Comparison of ENCODE assay signal across 13 cellular contexts in the genomic region with DNA sequence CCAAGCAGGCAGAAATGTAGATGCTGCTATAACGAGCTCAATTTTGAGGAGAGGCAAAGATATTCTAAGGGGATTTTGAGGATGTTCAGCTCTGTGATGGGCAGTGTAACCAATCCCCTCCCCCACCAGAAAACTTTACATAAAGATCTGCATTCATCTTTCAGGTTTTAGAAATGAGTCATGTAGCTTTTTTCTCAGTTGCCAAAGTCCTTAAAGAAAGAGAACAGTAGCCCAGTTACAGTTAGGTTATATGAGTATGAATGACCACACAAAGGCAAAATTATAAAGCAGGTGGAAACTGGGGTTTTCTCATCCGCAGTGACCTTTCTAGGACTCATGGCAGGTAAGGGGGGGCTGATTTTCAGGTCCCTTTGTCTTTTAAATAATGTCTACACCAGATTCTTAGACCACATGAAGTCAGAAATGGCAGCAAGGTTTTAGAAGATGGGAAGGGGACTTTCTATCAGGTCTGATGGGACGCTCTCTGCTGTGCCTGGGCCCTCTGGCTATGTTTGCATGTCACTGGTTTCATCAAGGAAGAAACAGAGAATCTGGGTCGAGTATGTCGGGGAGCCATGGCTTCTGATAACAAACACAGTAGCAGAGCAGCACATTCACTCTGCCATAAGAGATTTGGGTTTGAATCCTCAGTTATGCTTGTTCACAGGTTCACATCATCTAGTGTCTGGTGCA.
A peak's percentile ranks its signal among the peaks of the same experiment; 100 is the strongest.
DNase-seq lines count a peak whose midpoint lies in the region; ATAC-seq and TF ChIP-seq lines count a peak whose summit lies in the region.
"Had no signal": no experiment of that assay in that cellular context is flagged by ENCODE, and none has a peak within 500 bp of the region (broad histone marks: within the 10 kb centered on the region; RNA-seq: fewer than 3 reads in every experiment).

No MANE protein-coding gene starts in this region.

- peaks cover 6% of the 10 kb centered on the region for H3K4me1 Mint-ChIP-seq in MCF 10A (ENCODE audit: insufficient read depth, unreplicated experiment)

- no peak overlapping the region for H3K4me3 Mint-ChIP-seq in MCF 10A (ENCODE audit: unreplicated experiment)

- no peaks in the 10 kb centered on the region for H3K9me3 Mint-ChIP-seq in MCF 10A (ENCODE audit: unreplicated experiment)

- CTCF ChIA-PET in MCF 10A (lab: Yijun Ruan, JAX) = interaction anchor here (0.6 to 5.0 kb wide), 10 partner anchors 10 to 1445 kb away, joined by 3 to 64 read pairs (median 7); no protein-coding TSS in a partner anchor

- ATAC-seq in GM21423 (IDR thresholded peaks at IDR 0.05; ENCODE audit: unreplicated experiment) (peak; percentile 51), HG03139 (IDR thresholded peaks at IDR 0.05; ENCODE audit: unreplicated experiment) (peak; percentile 46), body of pancreas (no peak)

- no peaks in the 10 kb centered on the region for H3K36me3 ChIP-seq in body of pancreas (replicated peaks in 1 of 2; ENCODE audit: insufficient read depth in 1 of 2, low read depth in 2 of 2)
- H3K36me3 ChIP-seq: prostate gland had no signal

- no peaks in the 10 kb centered on the region for H3K4me1 ChIP-seq in body of pancreas
- H3K4me1 ChIP-seq: prostate gland had no signal

- no peaks in the 10 kb centered on the region for H3K27me3 Mint-ChIP-seq in MCF 10A (ENCODE audit: insufficient read depth, unreplicated experiment)

- TF ChIP-seq POLR2A in body of pancreas (IDR thresholded peaks at IDR 0.05) = no peak

- H3K4me3 ChIP-seq in choroid plexus epithelial cell (ENCODE audit: low read depth, low read length) = no peak overlapping the region
- no peak overlapping the region for H3K4me3 ChIP-seq in body of pancreas
- H3K4me3 ChIP-seq: prostate gland had no signal

- intact Hi-C loops in body of pancreas (cut with DNase I) (loop anchor here (5.0 kb wide), 1 partner anchor 1439 kb away; no protein-coding TSS in a partner anchor), MCF 10A (cut with micrococcal nuclease) (loop anchor here (10.0 kb wide), 1 partner anchor 836 kb away; no protein-coding TSS in a partner anchor)

- POLR2A ChIA-PET in MCF 10A (lab: Yijun Ruan, JAX) = interaction anchor here (0.6 to 2.2 kb wide), 2 partner anchors 894 to 1290 kb away, joined by 3 to 9 read pairs; no protein-coding TSS in a partner anchor

- H3K27ac ChIP-seq in body of pancreas = no peak overlapping the region
- H3K27ac ChIP-seq: prostate gland had no signal

- H3K36me3 Mint-ChIP-seq in MCF 10A (ENCODE audit: insufficient read depth, unreplicated experiment) = no peaks in the 10 kb centered on the region

- TF ChIP-seq CTCF in choroid plexus epithelial cell (conservative IDR thresholded peaks at IDR 0.05; ENCODE audit: low read depth, low read length) (no peak), body of pancreas (IDR thresholded peaks at IDR 0.05) (no peak), MCF 10A (IDR thresholded peaks at IDR 0.05; ENCODE audit: unreplicated experiment) (no peak)

- BruUV-seq in MCF 10A (replicated peaks; lab: Mats Ljungman, UMichigan) = no TSS peak

- no peaks in the 10 kb centered on the region for H3K27me3 ChIP-seq in body of pancreas

- H3K27ac Mint-ChIP-seq in MCF 10A (ENCODE audit: low read depth, unreplicated experiment) = no peak overlapping the region

- H3K9me3 ChIP-seq in body of pancreas = no peaks in the 10 kb centered on the region
- H3K9me3 ChIP-seq: prostate gland had no signal

- WGBS in body of pancreas, 2 donors = 58 to 67% methylated on average over 5 of the region's 5 CpGs

- DNase-seq in activated CD4-positive, alpha-beta T cell treated with anti-CD3 and anti-CD28 coated beads for 48 hours = peak; percentile 14
- DNase-seq in activated CD4-positive, alpha-beta T cell treated with anti-CD3 and anti-CD28 coated beads for 1 hour = no peak
- DNase-seq in choroid plexus epithelial cell (ENCODE audit: low read depth) (peak; percentile 17), kidney glomerular epithelial cell (lab: John Stamatoyannopoulos, UW) (no peak), body of pancreas (no peak), MCF 10A (ENCODE audit: unreplicated experiment) (no peak)
- DNase-seq: aorta, erythroblast, IMR-90, NCI-H446 had no signal

Comparison
In these comparisons a context has a peak if more than half of its experiments do, and no peak if none do; other contexts are left out.
1. DNase-seq: peak in activated CD4-positive, alpha-beta T cell treated with anti-CD3 and anti-CD28 coated beads for 48 hours (single experiment) and choroid plexus epithelial cell (single experiment); none in activated CD4-positive, alpha-beta T cell treated with anti-CD3 and anti-CD28 coated beads for 1 hour (single experiment), kidney glomerular epithelial cell (single experiment), body of pancreas (0 of 4) and MCF 10A (single experiment).